8 cellular contexts compared by ENCODE assay signal in the genomic region with DNA sequence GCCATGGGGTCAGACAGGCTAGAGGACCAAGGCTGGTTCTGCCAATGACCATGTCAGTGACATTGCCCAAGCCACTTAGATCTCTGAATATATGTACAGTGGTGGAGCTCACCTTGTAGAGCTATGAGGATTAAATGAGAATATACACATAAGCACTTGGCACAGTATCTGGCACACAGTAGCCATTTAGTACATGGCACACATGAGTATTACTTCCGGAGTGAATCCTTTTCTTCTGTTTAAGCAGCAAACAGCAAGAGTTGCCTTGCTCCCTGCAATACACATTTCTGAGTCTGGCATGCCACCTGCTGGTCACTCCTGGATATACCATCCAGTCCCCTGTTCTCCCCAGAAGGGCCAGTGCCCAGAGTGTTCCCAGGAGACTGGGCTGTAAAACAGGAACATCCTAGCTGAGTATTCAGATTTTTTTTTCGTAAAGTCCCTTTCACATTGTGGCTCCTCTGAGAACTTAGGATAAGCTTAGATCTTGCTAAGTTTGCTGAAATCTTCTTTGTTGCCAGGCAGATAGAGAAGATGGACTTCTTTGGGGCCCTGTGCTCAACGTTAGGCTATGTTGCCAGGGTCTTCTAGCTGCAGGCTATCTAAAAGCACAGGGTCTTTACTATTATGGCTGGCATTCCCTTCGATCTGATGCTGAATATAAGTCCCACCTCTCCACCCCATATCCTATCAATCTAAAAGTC.
DNase-seq lines count a peak whose midpoint lies in the region; ATAC-seq and TF ChIP-seq lines count a peak whose summit lies in the region.

No MANE protein-coding gene starts in this region.

- peaks cover 9 to 10% of the 10 kb centered on the region in 2 donors for H3K27me3 Mint-ChIP-seq in CD4-positive, alpha-beta memory T cell
- H3K27me3 Mint-ChIP-seq in activated CD4-positive, alpha-beta T cell treated with anti-CD3 and anti-CD28 coated beads, Interleukin-2, amount 10 ng/mL, durations not matched to agents 24 days and 14 days, result peaks cover 11% of the 10 kb centered on the region

- no peaks in the 10 kb centered on the region for H3K4me1 ChIP-seq in CD4-positive, alpha-beta memory T cell (ENCODE audit: insufficient read depth, low read length)

- CTCF ChIA-PET in CD4-positive, alpha-beta memory T cell (lab: Charles Lee; ENCODE audit: partially characterized antibody), result interaction anchor here (0.6 to 2.8 kb wide), 13 partner anchors 9 to 497 kb away, joined by 3 to 31 read pairs (median 5); a partner anchor contains a TSS

- TF ChIP-seq POLR2A in lower leg skin (IDR thresholded peaks at IDR 0.05), result no peak

- 17 to 21% methylated on average over 4 of the region's 4 CpGs for WGBS in lower leg skin, 2 donors

- H3K9me3 ChIP-seq in CD4-positive, alpha-beta memory T cell (ENCODE audit: control insufficient read depth in 1 of 2, low read length in 2 of 2), result no peaks in the 10 kb centered on the region

- ATAC-seq in GM19324 (IDR thresholded peaks at IDR 0.05; ENCODE audit: low FRiP score, unreplicated experiment) (peak; percentile 92), HG03342 (IDR thresholded peaks at IDR 0.05; ENCODE audit: unreplicated experiment) (peak; percentile 97)

- intact Hi-C loops in CD4-positive, alpha-beta memory T cell (cut with micrococcal nuclease), result loop anchor here (1.0 kb wide), 1 partner anchor 454 kb away; no protein-coding TSS in a partner anchor
- intact Hi-C loops in activated CD4-positive, alpha-beta T cell treated with anti-CD3 and anti-CD28 coated beads, Interleukin-2, amount 10 ng/mL, durations not matched to agents 24 days and 14 days (cut with micrococcal nuclease), result loop anchor here (1.0 to 2.0 kb wide), 2 partner anchors 86 to 454 kb away; no protein-coding TSS in a partner anchor
- intact Hi-C loops in lower leg skin (cut with DNase I; ENCODE audit: low total_unique reads), result loop anchor here (10.0 kb wide), 2 partner anchors 80 to 460 kb away; a partner anchor contains a TSS

- H3K36me3 Mint-ChIP-seq in CD4-positive, alpha-beta memory T cell, result no peaks in the 10 kb centered on the region
- no peaks in the 10 kb centered on the region for H3K36me3 Mint-ChIP-seq in activated CD4-positive, alpha-beta T cell treated with anti-CD3 and anti-CD28 coated beads, Interleukin-2, amount 10 ng/mL, durations not matched to agents 24 days and 14 days (ENCODE audit: low read depth)

- H3K9me3 Mint-ChIP-seq in CD4-positive, alpha-beta memory T cell, result no peaks in the 10 kb centered on the region
- H3K9me3 Mint-ChIP-seq in activated CD4-positive, alpha-beta T cell treated with anti-CD3 and anti-CD28 coated beads, Interleukin-2, amount 10 ng/mL, durations not matched to agents 24 days and 14 days, result no peaks in the 10 kb centered on the region

- no peak overlapping the region for H3K4me3 Mint-ChIP-seq in CD4-positive, alpha-beta memory T cell
- no peak overlapping the region for H3K4me3 Mint-ChIP-seq in activated CD4-positive, alpha-beta T cell treated with anti-CD3 and anti-CD28 coated beads, Interleukin-2, amount 10 ng/mL, durations not matched to agents 24 days and 14 days

- H3K27me3 ChIP-seq in CD4-positive, alpha-beta memory T cell (ENCODE audit: insufficient read depth, low read length), result no peaks in the 10 kb centered on the region

- TF ChIP-seq CTCF in lower leg skin (IDR thresholded peaks at IDR 0.05), result peak in 1 of 3 donors; percentile 49

- H3K27ac ChIP-seq in CD4-positive, alpha-beta memory T cell (ENCODE audit: low read depth, low read length), result no peak overlapping the region

- peaks cover 0 to 7% (median 4%) of the 10 kb centered on the region in 4 donors for H3K4me1 Mint-ChIP-seq in CD4-positive, alpha-beta memory T cell
- peaks cover 2% of the 10 kb centered on the region for H3K4me1 Mint-ChIP-seq in activated CD4-positive, alpha-beta T cell treated with anti-CD3 and anti-CD28 coated beads, Interleukin-2, amount 10 ng/mL, durations not matched to agents 24 days and 14 days

- POLR2A ChIA-PET in CD4-positive, alpha-beta memory T cell (lab: Charles Lee; ENCODE audit: partially characterized antibody), result no interaction called here

- no peaks in the 10 kb centered on the region for H3K36me3 ChIP-seq in CD4-positive, alpha-beta memory T cell (ENCODE audit: insufficient read depth, low read length)

- H3K4me3 ChIP-seq in CD4-positive, alpha-beta memory T cell (ENCODE audit: low read length in 2 of 2), result no peak overlapping the region
- no peak overlapping the region for H3K4me3 ChIP-seq in lower leg skin (ENCODE audit: low read depth, poor library complexity, severe bottlenecking)

- peak; percentile 40 to 49 (median 43) for DNase-seq in CD4-positive, alpha-beta memory T cell
- DNase-seq in NCI-H446 treated with DMSO at 0.1 percent for 48 hours (lab: John Stamatoyannopoulos, UW), result peak; percentile 23
- peak; percentile 91 for DNase-seq in activated CD4-positive, alpha-beta T cell treated with anti-CD3 and anti-CD28 coated beads, Interleukin-2, amount 10 ng/mL, durations not matched to agents 24 days and 14 days
- DNase-seq in dermis microvascular lymphatic vessel endothelial cell (ENCODE audit: low read depth in 2 of 2), result peak; percentile 68 to 73
- DNase-seq in lower leg skin (ENCODE audit: low spot score in 2 of 2), result peak; percentile 59 to 95
- DNase-seq in stimulated activated CD8-positive, alpha-beta memory T cell treated with anti-CD3 and anti-CD28 coated beads, Interleukin-15, amount 100 ng/mL, for 24 hours (ENCODE audit: low read depth), result peak; percentile 15

- H3K27ac Mint-ChIP-seq in CD4-positive, alpha-beta memory T cell, result no peak overlapping the region
- H3K27ac Mint-ChIP-seq in activated CD4-positive, alpha-beta T cell treated with anti-CD3 and anti-CD28 coated beads, Interleukin-2, amount 10 ng/mL, durations not matched to agents 24 days and 14 days, result no peak overlapping the region

Comparison
In these comparisons a context has a peak if more than half of its experiments do, and no peak if none do; other contexts are left out.
1. DNase-seq: peak in every context shown above with its lines; median percentile 91 in activated CD4-positive, alpha-beta T cell treated with anti-CD3 and anti-CD28 coated beads, Interleukin-2, amount 10 ng/mL, durations not matched to agents 24 days and 14 days; 77 in lower leg skin; 70 in dermis microvascular lymphatic vessel endothelial cell; 43 in CD4-positive, alpha-beta memory T cell; 23 in NCI-H446 treated with DMSO at 0.1 percent for 48 hours; 15 in stimulated activated CD8-positive, alpha-beta memory T cell treated with anti-CD3 and anti-CD28 coated beads, Interleukin-15, amount 100 ng/mL, for 24 hours.